Comparison of ENCODE assay signal across 13 cellular contexts in the genomic region with DNA sequence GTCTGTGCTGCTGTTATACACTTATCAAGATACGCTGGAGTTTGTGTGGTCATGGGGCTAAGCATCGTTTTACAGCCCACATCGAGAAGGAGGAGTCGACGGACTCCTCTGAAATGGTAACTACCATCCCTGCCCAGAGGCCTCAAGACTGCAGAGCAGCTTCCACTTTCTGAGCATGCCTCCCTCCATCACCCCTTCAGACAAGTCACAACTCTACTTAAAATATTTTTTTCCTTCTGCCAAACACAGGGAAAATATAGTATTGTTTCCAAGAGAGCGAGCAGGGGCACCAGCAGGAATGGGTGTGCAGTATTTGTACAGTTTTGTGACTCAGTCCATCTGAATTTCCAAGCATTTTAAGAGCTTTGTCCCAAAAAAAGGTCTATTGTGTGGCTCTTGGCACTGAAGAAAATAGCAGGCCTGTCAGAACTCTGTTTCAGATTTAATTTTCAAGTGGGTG. TPM values are rescaled to one million over a fixed set of nuclear protein-coding genes. Genes with fewer than 3 reads are reported as not detected.
DNase-seq lines count a peak whose midpoint lies in the region; ATAC-seq and TF ChIP-seq lines count a peak whose summit lies in the region.
"Had no signal": no experiment of that assay in that cellular context is flagged by ENCODE, and none has a peak within 500 bp of the region (broad histone marks: within the 10 kb centered on the region; RNA-seq: fewer than 3 reads in every experiment).

No MANE protein-coding gene starts in this region.

- peaks cover 12% of the 10 kb centered on the region for H3K27me3 Mint-ChIP-seq in brain
- H3K27me3 Mint-ChIP-seq: activated naive CD8-positive, alpha-beta T cell treated with anti-CD3 and anti-CD28 coated beads, Interleukin-2, amount 50 U/mL, for 24 hours had no signal

- peaks cover 32% of the 10 kb centered on the region for H3F3A ChIP-seq in GM23248 (ENCODE audit: insufficient read depth)

- H2AFZ ChIP-seq in GM23248, result peak overlapping the region; percentile 36; the same call in 1 of the 2 replicates

- peak overlapping the region; percentile 5 for H3K4me2 ChIP-seq in GM23248 (ENCODE audit: unreplicated experiment)
- peak overlapping the region; percentile 56 for H3K4me2 ChIP-seq in skeletal muscle satellite cell (ENCODE audit: low read length)

- H3K27me3 ChIP-seq in GM23248 (replicated peaks; ENCODE audit: insufficient read depth) (no peaks in the 10 kb centered on the region), skeletal muscle satellite cell (ENCODE audit: control insufficient read depth, insufficient read depth, low read length) (no peaks in the 10 kb centered on the region), ovary (no peaks in the 10 kb centered on the region)
- H3K27me3 ChIP-seq: tibial artery had no signal

- H3K9me2 ChIP-seq in GM23248 (ENCODE audit: insufficient read depth), result no peaks in the 10 kb centered on the region

- H3K79me2 ChIP-seq in GM23248 (ENCODE audit: insufficient read depth), result no peaks in the 10 kb centered on the region

- peaks cover 6 to 22% (median 13%) of the 10 kb centered on the region in 5 experiments for H3K9me3 Mint-ChIP-seq in brain

- H3K4me3 ChIP-seq in GM23248 (no peak overlapping the region), skeletal muscle satellite cell (ENCODE audit: low read length) (peak overlapping the region; percentile 8), ovary (no peak overlapping the region)
- H3K4me3 ChIP-seq: tibial artery had no signal

- H3K4me3 Mint-ChIP-seq in brain, result peak overlapping the region in 1 of 5 experiments; percentile 73
- H3K4me3 Mint-ChIP-seq: activated naive CD8-positive, alpha-beta T cell treated with anti-CD3 and anti-CD28 coated beads, Interleukin-2, amount 50 U/mL, for 24 hours had no signal

- TF ChIP-seq POLR2A in ovary (IDR thresholded peaks at IDR 0.05), result no peak

- WGBS in GM23248 (ENCODE audit: low coverage in 1 of 2, low lambda C conversion rate in 2 of 2, missing lambda C conversion rate in 2 of 2), 2 experiments, result 70 to 75% methylated on average over 6 of the region's 6 CpGs
- WGBS in ovary, 3 donors, result 50 to 58% (median 57%) methylated on average over 6 of the region's 6 CpGs

- H3K36me3 Mint-ChIP-seq in brain, result peaks cover 17% of the 10 kb centered on the region

- H3K4me1 ChIP-seq in GM23248 (ENCODE audit: insufficient read depth) (peaks cover 35% of the 10 kb centered on the region), skeletal muscle satellite cell (ENCODE audit: control insufficient read depth, insufficient read depth, low read length) (peaks cover 50% of the 10 kb centered on the region), ovary (ENCODE audit: insufficient read depth) (no peaks in the 10 kb centered on the region)

- no peaks in the 10 kb centered on the region for H3K36me3 ChIP-seq in GM23248 (ENCODE audit: low read depth)
- peaks cover 3% of the 10 kb centered on the region for H3K36me3 ChIP-seq in skeletal muscle satellite cell (ENCODE audit: insufficient read depth, low read length)
- no peaks in the 10 kb centered on the region for H3K36me3 ChIP-seq in ovary
- H3K36me3 ChIP-seq: tibial artery had no signal

- in situ Hi-C loops in GM23248 (cut with MboI), result no loop called here

- peaks cover 14% of the 10 kb centered on the region for H3K4me1 Mint-ChIP-seq in brain
- H3K4me1 Mint-ChIP-seq: activated naive CD8-positive, alpha-beta T cell treated with anti-CD3 and anti-CD28 coated beads, Interleukin-2, amount 50 U/mL, for 24 hours had no signal

- H3K27ac Mint-ChIP-seq in brain, result peak overlapping the region in 4 of 5 experiments; percentile 77 to 98 (median 93)
- H3K27ac Mint-ChIP-seq: activated naive CD8-positive, alpha-beta T cell treated with anti-CD3 and anti-CD28 coated beads, Interleukin-2, amount 50 U/mL, for 24 hours had no signal

- H3K9me3 ChIP-seq in GM23248 (ENCODE audit: low read depth), result no peaks in the 10 kb centered on the region
- H3K9me3 ChIP-seq in skeletal muscle satellite cell (replicated peaks; ENCODE audit: low read length), result no peaks in the 10 kb centered on the region
- no peaks in the 10 kb centered on the region for H3K9me3 ChIP-seq in ovary

- H3K9ac ChIP-seq in GM23248 (peak overlapping the region; percentile 4; the same call in 1 of the 2 replicates), skeletal muscle satellite cell (ENCODE audit: low read depth, low read length) (peak overlapping the region; percentile 69)

- intact Hi-C loops in ovary (cut with DNase I), result no loop called here

- H3K27ac ChIP-seq in GM23248 (peak overlapping the region; percentile 15; the same call in 1 of the 2 replicates), ovary (no peak overlapping the region)

- no peaks in the 10 kb centered on the region for H4K20me1 ChIP-seq in GM23248 (ENCODE audit: insufficient read depth)

- peak; percentile 58 for DNase-seq in GM23248
- DNase-seq in globus pallidus (ENCODE audit: low spot score), result peak; percentile 93
- no peak for DNase-seq in RKO (ENCODE audit: low spot score)
- no peak for DNase-seq in ovary
- DNase-seq in NAMALWA (ENCODE audit: low spot score), result no peak
- DNase-seq: activated naive CD8-positive, alpha-beta T cell treated with anti-CD3 and anti-CD28 coated beads, Interleukin-2, amount 50 U/mL, for 24 hours; MM.1S; NK-92 treated with Interleukin-12 subunit alpha and Interleukin-12 subunit beta, amount 100 ng/mL, for 24 hours; occipital lobe; tibial artery had no signal

- TF ChIP-seq EP300 in ovary (IDR thresholded peaks at IDR 0.05), result no peak

- ATAC-seq in GM21390 (IDR thresholded peaks at IDR 0.05; ENCODE audit: unreplicated experiment), result no peak
- ATAC-seq: activated naive CD8-positive, alpha-beta T cell treated with anti-CD3 and anti-CD28 coated beads, Interleukin-2, amount 50 U/mL, for 24 hours had no signal

- TF ChIP-seq CTCF in brain (conservative IDR thresholded peaks at IDR 0.05), result no peak
- no peak for TF ChIP-seq CTCF in ovary (IDR thresholded peaks at IDR 0.05)

RNA-seq across cellular contexts. Expression of gene EVA1C, which starts 14.1 kb away (rescaled TPM):
- 0.89 and 2.2 TPM in 2 replicates for total RNA-seq in GM23248 (2014; rRNA removed; shearing (Covaris generic))
- 1.3 and 1.9 TPM in 2 replicates for polyA plus RNA-seq in GM23248 (2016; fragmentation: Nextera tagmentation; extraction: Ambion mirVana)
- polyA plus RNA-seq in brain (ENCODE audit: insufficient read depth, low read depth, low replicate concordance), result 14.1 TPM
- total RNA-seq in skeletal muscle satellite cell (2012; rRNA removed), result 5.9 and 7.6 TPM in 2 replicates
- 100 to 1,000 TPM in 1 of 7 donors, 10 to 100 TPM in 6; 27.1 to 156 (median 49.6) TPM for total RNA-seq in ovary
- 10 to 100 TPM; 29.9 to 46.6 TPM for polyA plus RNA-seq in ovary

RNA-seq across cellular contexts. Expression of gene URB1, which starts 33.8 kb away (rescaled TPM):
- 15.7 and 20.4 TPM in 2 replicates for total RNA-seq in GM23248 (2014; rRNA removed; shearing (Covaris generic))
- polyA plus RNA-seq in GM23248 (2016; fragmentation: Nextera tagmentation; extraction: Ambion mirVana) (4.6 and 4.9 TPM in 2 replicates), brain (ENCODE audit: insufficient read depth, low read depth, low replicate concordance) (8.1 TPM), ovary (1 to 10 TPM; 7.6 to 9.1 TPM)
- 29.5 and 34.0 TPM in 2 replicates for total RNA-seq in skeletal muscle satellite cell (2012; rRNA removed)
- 10 to 100 TPM; 14.4 to 29.6 (median 19.6) TPM for total RNA-seq in ovary

Comparison
In these comparisons a context has a peak if more than half of its experiments do, and no peak if none do; other contexts are left out.
1. DNase-seq: peak in GM23248 (single experiment) and globus pallidus (single experiment); none in RKO (single experiment), ovary (0 of 5) and NAMALWA (single experiment).